ENCODE assay signal across 1 cellular context in the genomic region with DNA sequence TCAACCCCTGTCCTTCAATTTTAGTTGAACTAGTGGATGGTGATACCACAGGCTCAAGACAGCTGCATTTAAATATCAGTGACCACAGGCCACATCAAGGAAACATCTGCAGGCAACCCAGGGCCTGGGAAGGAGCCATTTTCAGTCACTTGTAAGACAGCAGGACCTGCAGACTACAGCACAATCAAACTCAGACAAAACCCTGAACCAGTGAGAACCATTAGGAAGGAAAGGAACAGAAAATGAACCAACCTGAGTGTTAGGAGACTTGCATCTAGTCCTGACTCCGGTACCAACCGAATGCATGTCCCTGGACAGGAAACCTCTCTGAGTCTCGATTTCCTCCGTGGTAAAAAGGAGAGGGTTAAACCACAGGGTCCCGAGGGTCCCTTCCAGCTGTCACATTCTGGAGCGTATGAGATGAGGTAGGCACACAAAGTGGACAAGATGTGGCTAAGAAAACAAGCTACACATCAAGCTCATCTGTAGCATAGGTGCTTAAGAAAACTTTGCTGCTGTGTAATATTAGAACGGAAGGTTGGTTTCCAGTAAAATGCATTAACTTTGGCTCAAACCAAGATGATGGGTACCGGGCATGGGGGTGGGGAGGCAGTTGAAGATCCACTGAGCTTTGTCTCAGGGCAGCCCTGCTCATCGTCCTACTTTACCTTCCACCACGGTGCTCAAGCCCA.
TF ChIP-seq lines count a peak whose summit lies in the region.

No MANE protein-coding gene starts in this region.

TF ChIP-seq in GM12878, 131 proteins besides CTCF, POLR2A, EP300 and RAD21 (continued from another document):
- no peak for TF ChIP-seq PAX8 (IDR thresholded peaks at IDR 0.05)
- TF ChIP-seq EED (IDR thresholded peaks at IDR 0.05; ENCODE audit: low read depth) = peak; percentile 15; the same call in 1 of the 2 replicates
- TF ChIP-seq ZBTB11 (CRISPR knock-in tag; IDR thresholded peaks at IDR 0.05) = no peak
- peak; percentile 26; the same call in 1 of the 2 replicates for TF ChIP-seq DPF2 (IDR thresholded peaks at IDR 0.05)
- no peak for TF ChIP-seq PRDM15 (CRISPR knock-in tag; IDR thresholded peaks at IDR 0.05)
- TF ChIP-seq BRCA1 (IDR thresholded peaks at IDR 0.05; ENCODE audit: low read depth, low read length) = no peak
- TF ChIP-seq ZBED1 (IDR thresholded peaks at IDR 0.05; ENCODE audit: borderline replicate concordance) = peak; percentile 28; the same call in 1 of the 2 replicates
- no peak for TF ChIP-seq ELK1 (IDR thresholded peaks at IDR 0.05; ENCODE audit: low read depth, low read length)
- TF ChIP-seq, protein P1, sequence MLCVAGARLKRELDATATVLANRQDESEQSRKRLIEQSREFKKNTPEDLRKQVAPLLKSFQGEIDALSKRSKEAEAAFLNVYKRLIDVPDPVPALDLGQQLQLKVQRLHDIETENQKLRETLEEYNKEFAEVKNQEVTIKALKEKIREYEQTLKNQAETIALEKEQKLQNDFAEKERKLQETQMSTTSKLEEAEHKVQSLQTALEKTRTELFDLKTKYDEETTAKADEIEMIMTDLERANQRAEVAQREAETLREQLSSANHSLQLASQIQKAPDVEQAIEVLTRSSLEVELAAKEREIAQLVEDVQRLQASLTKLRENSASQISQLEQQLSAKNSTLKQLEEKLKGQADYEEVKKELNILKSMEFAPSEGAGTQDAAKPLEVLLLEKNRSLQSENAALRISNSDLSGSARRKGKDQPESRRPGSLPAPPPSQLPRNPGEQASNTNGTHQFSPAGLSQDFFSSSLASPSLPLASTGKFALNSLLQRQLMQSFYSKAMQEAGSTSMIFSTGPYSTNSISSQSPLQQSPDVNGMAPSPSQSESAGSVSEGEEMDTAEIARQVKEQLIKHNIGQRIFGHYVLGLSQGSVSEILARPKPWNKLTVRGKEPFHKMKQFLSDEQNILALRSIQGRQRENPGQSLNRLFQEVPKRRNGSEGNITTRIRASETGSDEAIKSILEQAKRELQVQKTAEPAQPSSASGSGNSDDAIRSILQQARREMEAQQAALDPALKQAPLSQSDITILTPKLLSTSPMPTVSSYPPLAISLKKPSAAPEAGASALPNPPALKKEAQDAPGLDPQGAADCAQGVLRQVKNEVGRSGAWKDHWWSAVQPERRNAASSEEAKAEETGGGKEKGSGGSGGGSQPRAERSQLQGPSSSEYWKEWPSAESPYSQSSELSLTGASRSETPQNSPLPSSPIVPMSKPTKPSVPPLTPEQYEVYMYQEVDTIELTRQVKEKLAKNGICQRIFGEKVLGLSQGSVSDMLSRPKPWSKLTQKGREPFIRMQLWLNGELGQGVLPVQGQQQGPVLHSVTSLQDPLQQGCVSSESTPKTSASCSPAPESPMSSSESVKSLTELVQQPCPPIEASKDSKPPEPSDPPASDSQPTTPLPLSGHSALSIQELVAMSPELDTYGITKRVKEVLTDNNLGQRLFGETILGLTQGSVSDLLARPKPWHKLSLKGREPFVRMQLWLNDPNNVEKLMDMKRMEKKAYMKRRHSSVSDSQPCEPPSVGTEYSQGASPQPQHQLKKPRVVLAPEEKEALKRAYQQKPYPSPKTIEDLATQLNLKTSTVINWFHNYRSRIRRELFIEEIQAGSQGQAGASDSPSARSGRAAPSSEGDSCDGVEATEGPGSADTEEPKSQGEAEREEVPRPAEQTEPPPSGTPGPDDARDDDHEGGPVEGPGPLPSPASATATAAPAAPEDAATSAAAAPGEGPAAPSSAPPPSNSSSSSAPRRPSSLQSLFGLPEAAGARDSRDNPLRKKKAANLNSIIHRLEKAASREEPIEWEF (IDR thresholded peaks at IDR 0.05; ENCODE audit: insufficient replicate concordance, low read depth, low read length) = peak; percentile 76
- no peak for TF ChIP-seq IRF3 (IDR thresholded peaks at IDR 0.05)
TF ChIP-seq in GM12878: peak in this region for 40.
